Comparison of ENCODE assay signal across 8 cellular contexts in genomic region chr1:156213644-156213966, GRCh38. TPM values are rescaled to one million over a fixed set of nuclear protein-coding genes. Genes with fewer than 3 reads are reported as not detected.
A peak's percentile ranks its signal among the peaks of the same experiment; 100 is the strongest.
DNase-seq lines count a peak whose midpoint lies in the region; ATAC-seq and TF ChIP-seq lines count a peak whose summit lies in the region.

No MANE protein-coding gene starts in this region.

- CTCF ChIA-PET in naive thymus-derived CD4-positive, alpha-beta T cell (lab: Charles Lee), result interaction anchor here (1.1 to 1.6 kb wide), 4 partner anchors 10 to 59 kb away, joined by 3 to 11 read pairs (median 3); partner anchors contain the start of gene SLC25A44

- H3K36me3 Mint-ChIP-seq in naive thymus-derived CD4-positive, alpha-beta T cell, result peaks cover 3 to 29% (median 19%) of the 10 kb centered on the region in 5 donors

- peak overlapping the region; percentile 84 for H3K9ac ChIP-seq in KMS-11
- peak overlapping the region; percentile 85 to 88 for H3K9ac ChIP-seq in colonic mucosa (ENCODE audit: low read depth in 2 of 2, low read length in 2 of 2)

- DNase-seq in AG08396 (ENCODE audit: low spot score), result peak; percentile 19
- no peak for DNase-seq in colonic mucosa
- no peak for DNase-seq in naive thymus-derived CD4-positive, alpha-beta T cell
- no peak for DNase-seq in NCI-H1930 (lab: John Stamatoyannopoulos, UW)
- DNase-seq in stimulated activated CD4-positive, alpha-beta T cell treated with anti-CD3 and anti-CD28 coated beads, Interleukin-4, amount 100 ng/mL, for 1 hour, result no peak

- H3K27me3 Mint-ChIP-seq in naive thymus-derived CD4-positive, alpha-beta T cell, result no peaks in the 10 kb centered on the region

- no peaks in the 10 kb centered on the region for H3K27me3 ChIP-seq in KMS-11 (ENCODE audit: insufficient read depth, low read depth)
- no peaks in the 10 kb centered on the region for H3K27me3 ChIP-seq in colonic mucosa
- no peaks in the 10 kb centered on the region for H3K27me3 ChIP-seq in naive thymus-derived CD4-positive, alpha-beta T cell (ENCODE audit: control insufficient read depth in 2 of 2, insufficient read depth in 2 of 2, low read length in 2 of 2)

- H3K27ac Mint-ChIP-seq in naive thymus-derived CD4-positive, alpha-beta T cell, result peak overlapping the region; percentile 98 to 100 (median 99)

- H3K27ac ChIP-seq in KMS-11 (peak overlapping the region; percentile 75), colonic mucosa (peak overlapping the region; percentile 93)
- peak overlapping the region; percentile 94 for H3K27ac ChIP-seq in naive thymus-derived CD4-positive, alpha-beta T cell (ENCODE audit: low read depth, low read length)

- no peaks in the 10 kb centered on the region for H3K9me3 ChIP-seq in colonic mucosa
- no peaks in the 10 kb centered on the region for H3K9me3 ChIP-seq in naive thymus-derived CD4-positive, alpha-beta T cell (ENCODE audit: control insufficient read depth in 2 of 3, low read length in 3 of 3)

- H3K4me3 Mint-ChIP-seq in naive thymus-derived CD4-positive, alpha-beta T cell, result peak overlapping the region; percentile 90 to 99 (median 96)

- no peak for ATAC-seq in naive thymus-derived CD4-positive, alpha-beta T cell
- no peak for ATAC-seq in GM18861 (IDR thresholded peaks at IDR 0.05; ENCODE audit: unreplicated experiment)
- ATAC-seq in HG02981 (IDR thresholded peaks at IDR 0.05; ENCODE audit: unreplicated experiment), result no peak

- peak overlapping the region; percentile 70 for H3K4me2 ChIP-seq in KMS-11

- peaks cover 20% of the 10 kb centered on the region; the same call in 1 of the 2 replicates for H3K79me2 ChIP-seq in KMS-11 (ENCODE audit: insufficient read depth, low read depth)

- H3K9me3 Mint-ChIP-seq in naive thymus-derived CD4-positive, alpha-beta T cell, result no peaks in the 10 kb centered on the region

- peak overlapping the region; percentile 72 for H2AFZ ChIP-seq in KMS-11 (ENCODE audit: low read depth)

- H3K4me1 ChIP-seq in KMS-11 (ENCODE audit: low read depth, poor library complexity, severe bottlenecking) (peaks cover 34% of the 10 kb centered on the region), colonic mucosa (peaks cover 4% of the 10 kb centered on the region)
- peaks cover 11 to 17% of the 10 kb centered on the region in 2 donors for H3K4me1 ChIP-seq in naive thymus-derived CD4-positive, alpha-beta T cell (ENCODE audit: control insufficient read depth in 2 of 2, insufficient read depth in 2 of 2, low read length in 2 of 2)

- H3K36me3 ChIP-seq in KMS-11 (ENCODE audit: insufficient read depth) (no peaks in the 10 kb centered on the region), colonic mucosa (no peaks in the 10 kb centered on the region)
- peaks cover 0 to 30% (median 0%) of the 10 kb centered on the region in 3 experiments for H3K36me3 ChIP-seq in naive thymus-derived CD4-positive, alpha-beta T cell (ENCODE audit: control insufficient read depth in 2 of 3, insufficient read depth in 3 of 3, low read length in 3 of 3)

- H3K4me3 ChIP-seq in KMS-11 (IDR thresholded peaks at IDR 0.05; ENCODE audit: insufficient read depth, low read depth, low read length) (peak overlapping the region; percentile 99), colonic mucosa (peak overlapping the region; percentile 76)
- H3K4me3 ChIP-seq in naive thymus-derived CD4-positive, alpha-beta T cell (ENCODE audit: low read length), result peak overlapping the region; percentile 85

- intact Hi-C loops in colonic mucosa (cut with DNase I), result no loop called here
- intact Hi-C loops in naive thymus-derived CD4-positive, alpha-beta T cell (cut with micrococcal nuclease), result loop anchor here (1.0 to 10.0 kb wide), 9 partner anchors 12 to 527 kb away; partner anchors contain the start of genes CCT3 (in 2 of the 2), TSACC (in 2 of the 2), GON4L (in 1 of the 2) and LAMTOR2 (in 1 of the 2)

- peaks cover 21 to 60% (median 44%) of the 10 kb centered on the region in 7 donors for H3K4me1 Mint-ChIP-seq in naive thymus-derived CD4-positive, alpha-beta T cell

- TF ChIP-seq CTCF in KMS-11 (conservative IDR thresholded peaks at IDR 0.05; ENCODE audit: low read depth, low read length), result no peak
- no peak for TF ChIP-seq CTCF in colonic mucosa (IDR thresholded peaks at IDR 0.05)

- POLR2A ChIA-PET in naive thymus-derived CD4-positive, alpha-beta T cell (lab: Charles Lee), result interaction anchor here (0.7 to 3.1 kb wide), 16 partner anchors 8 to 968 kb away, joined by 3 to 30 read pairs (median 3); partner anchors contain the start of genes MEF2D, SLC25A44 and SMG5

- no peaks in the 10 kb centered on the region for H4K20me1 ChIP-seq in KMS-11 (ENCODE audit: insufficient read depth)

RNA-seq across cellular contexts. Expression of gene PMF1, which starts 0.8 kb away (rescaled TPM):
- 10 to 100 TPM; 44.4 to 49.4 TPM for total RNA-seq in colonic mucosa
- total RNA-seq in naive thymus-derived CD4-positive, alpha-beta T cell, result 10 to 100 TPM; 42.2 to 76.1 (median 58.2) TPM
- polyA plus RNA-seq in naive thymus-derived CD4-positive, alpha-beta T cell, result 10 to 100 TPM; 72.4 to 81.2 TPM

RNA-seq across cellular contexts. Expression of gene SLC25A44, which starts 19.7 kb away (rescaled TPM):
- 10 to 100 TPM; 23.6 to 26.8 TPM for total RNA-seq in colonic mucosa
- total RNA-seq in naive thymus-derived CD4-positive, alpha-beta T cell, result 10 to 100 TPM; 17.8 to 38.4 (median 19.6) TPM
- polyA plus RNA-seq in naive thymus-derived CD4-positive, alpha-beta T cell, result 10 to 100 TPM in 1 of 2 donors, 1 to 10 TPM in 1; 8.3 to 21.2 TPM

RNA-seq across cellular contexts. Expression of gene BGLAP, which starts 28.4 kb away (rescaled TPM):
- 1 to 10 TPM; 1.2 to 2.2 TPM for total RNA-seq in colonic mucosa
- 1 to 10 TPM; 2.8 to 7.4 (median 4.9) TPM for total RNA-seq in naive thymus-derived CD4-positive, alpha-beta T cell
- under 1 TPM in 1 of 2 donors, not detected in 1; 0.33 TPM for polyA plus RNA-seq in naive thymus-derived CD4-positive, alpha-beta T cell

RNA-seq across cellular contexts. Expression of gene PAQR6, which starts 34.3 kb away (rescaled TPM):
- 1 to 10 TPM; 1.1 to 2.9 TPM for total RNA-seq in colonic mucosa
- total RNA-seq in naive thymus-derived CD4-positive, alpha-beta T cell, result 1 to 10 TPM; 1.4 to 6.2 (median 2.9) TPM
- polyA plus RNA-seq in naive thymus-derived CD4-positive, alpha-beta T cell, result under 1 TPM in 1 of 2 donors, not detected in 1; 0.22 TPM
